8 cellular contexts compared by ENCODE assay signal in the genomic region with DNA sequence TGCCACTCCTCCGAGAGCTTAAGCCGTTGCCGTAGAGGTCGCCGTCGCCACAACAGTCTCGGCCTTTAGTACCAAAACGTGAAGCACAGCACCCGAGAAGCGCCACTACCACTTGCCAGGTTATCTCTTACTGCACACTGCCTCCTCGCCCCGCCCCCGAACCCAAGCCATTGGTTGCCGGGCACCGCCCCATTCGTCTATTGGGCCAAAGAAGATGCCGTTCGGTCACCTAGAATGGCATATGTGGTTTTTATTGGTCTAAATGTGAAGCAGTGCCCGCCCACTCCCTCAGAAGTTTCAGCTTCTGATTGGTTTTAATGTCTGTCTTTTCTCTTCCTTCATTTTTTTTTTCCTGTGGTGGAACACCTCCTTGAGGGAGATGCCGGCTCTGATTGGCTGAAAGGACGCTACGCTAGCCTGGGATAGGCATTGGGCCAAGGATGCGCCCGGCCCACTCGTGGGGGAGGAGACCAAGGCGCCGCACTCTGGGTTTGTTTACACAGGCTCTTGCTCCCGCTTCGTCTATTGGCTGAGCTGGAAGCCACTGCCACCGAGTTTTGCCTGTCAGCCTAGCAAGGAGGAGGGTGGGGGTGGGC. TPM values are rescaled to one million over a fixed set of nuclear protein-coding genes. Genes with fewer than 3 reads are reported as not detected.
DNase-seq lines count a peak whose midpoint lies in the region; ATAC-seq and TF ChIP-seq lines count a peak whose summit lies in the region.

A gene with protein sequence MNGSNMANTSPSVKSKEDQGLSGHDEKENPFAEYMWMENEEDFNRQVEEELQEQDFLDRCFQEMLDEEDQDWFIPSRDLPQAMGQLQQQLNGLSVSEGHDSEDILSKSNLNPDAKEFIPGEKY (minus strand): TSS at position 139 of the 596 bp plus-strand sequence. CDS start 24,514 bp downstream, outside the sequence.

- WGBS in GM23248 (ENCODE audit: low coverage in 1 of 2, low lambda C conversion rate in 2 of 2, missing lambda C conversion rate in 2 of 2), 2 experiments: 1% methylated on average over 28 to 30 of the region's 30 CpGs

- H3K4me2 ChIP-seq in DND-41 (ENCODE audit: insufficient read depth, low read length) (no peak within 1 kb of the TSS), GM23248 (ENCODE audit: unreplicated experiment) (peak within 1 kb of the TSS; percentile 86)

- intact Hi-C loops in natural killer cell (cut with micrococcal nuclease): loop anchor here (1.0 to 5.0 kb wide), 3 partner anchors 49 to 105 kb away; a partner anchor contains a TSS

- H3K27me3 Mint-ChIP-seq in natural killer cell (ENCODE audit: low read depth in 2 of 2): peaks cover 4 to 16% of the 10 kb centered on the region in 2 donors

- H3K27me3 ChIP-seq in DND-41 (ENCODE audit: insufficient read depth, low read length, poor library complexity): peaks cover 17% of the 10 kb centered on the region
- H3K27me3 ChIP-seq in GM23248 (replicated peaks; ENCODE audit: insufficient read depth): peaks cover 13% of the 10 kb centered on the region; the same call in 1 of the 2 replicates
- no peaks in the 10 kb centered on the region for H3K27me3 ChIP-seq in RWPE2 (ENCODE audit: insufficient read depth, poor library complexity, severe bottlenecking)

- H3K79me2 ChIP-seq in DND-41 (ENCODE audit: insufficient read depth, low read length) (no peaks in the 10 kb centered on the region), GM23248 (ENCODE audit: insufficient read depth) (no peaks in the 10 kb centered on the region)

- in situ Hi-C loops in GM23248 (cut with MboI): no loop called here

- H3K27ac ChIP-seq in DND-41 (ENCODE audit: low read length) (no peak within 1 kb of the TSS), GM23248 (no peak within 1 kb of the TSS), RWPE2 (ENCODE audit: poor library complexity, severe bottlenecking) (no peak within 1 kb of the TSS)

- H3K9me3 Mint-ChIP-seq in natural killer cell: no peaks in the 10 kb centered on the region

- no peak within 1 kb of the TSS for H3K4me3 ChIP-seq in DND-41 (ENCODE audit: low read depth in 1 of 2, low read length in 2 of 2)
- peak within 1 kb of the TSS; percentile 71 for H3K4me3 ChIP-seq in GM23248
- H3K4me3 ChIP-seq in RWPE2 (ENCODE audit: severe bottlenecking): peak within 1 kb of the TSS; percentile 61
- H3K4me3 ChIP-seq in fibroblast of pulmonary artery (replicated peaks; ENCODE audit: low read depth, low read length): peak within 1 kb of the TSS; percentile 75

- H3F3A ChIP-seq in GM23248 (ENCODE audit: insufficient read depth): no peaks in the 10 kb centered on the region

- H4K20me1 ChIP-seq in DND-41 (ENCODE audit: insufficient read depth, low read length) (no peaks in the 10 kb centered on the region), GM23248 (ENCODE audit: insufficient read depth) (no peaks in the 10 kb centered on the region)

- no peaks in the 10 kb centered on the region for H3K36me3 Mint-ChIP-seq in natural killer cell

- H2AFZ ChIP-seq in DND-41 (ENCODE audit: low read depth, low read length) (no peak within 1 kb of the TSS), GM23248 (peak within 1 kb of the TSS; percentile 88)

- DNase-seq in DND-41: peak; percentile 72
- DNase-seq in GM23248: peak; percentile 99
- peak; percentile 99 for DNase-seq in LHCN-M2 (ENCODE audit: low read depth)
- DNase-seq in RWPE2 (ENCODE audit: low spot score): peak; percentile 97
- DNase-seq in activated effector memory CD4-positive, alpha-beta T cell treated with Interleukin-2 at 50 U/mL for 16 hours: peak; percentile 98
- DNase-seq in fibroblast of pulmonary artery (ENCODE audit: low read depth): peak; percentile 99
- DNase-seq in natural killer cell: peak; percentile 94
- DNase-seq in stimulated activated naive CD4-positive, alpha-beta T cell (lab: John Stamatoyannopoulos, UW): peak; percentile 98 to 100 (median 99)

- TF ChIP-seq CTCF in DND-41 (IDR thresholded peaks at IDR 0.05; ENCODE audit: borderline replicate concordance, extremely low read depth, low read length, poor library complexity, severe bottlenecking): no peak
- TF ChIP-seq CTCF in RWPE2 (IDR thresholded peaks at IDR 0.05; ENCODE audit: poor library complexity, severe bottlenecking): no peak
- TF ChIP-seq CTCF in fibroblast of pulmonary artery (IDR thresholded peaks at IDR 0.05; ENCODE audit: low read length, missing control alignments): no peak
- no peak for TF ChIP-seq CTCF in natural killer cell (IDR thresholded peaks at IDR 0.05)

- H3K9me2 ChIP-seq in GM23248 (ENCODE audit: insufficient read depth): no peaks in the 10 kb centered on the region

- peak within 1 kb of the TSS; percentile 96 for H3K4me3 Mint-ChIP-seq in natural killer cell

- no peaks in the 10 kb centered on the region for H3K9me3 ChIP-seq in DND-41 (ENCODE audit: insufficient read depth, low read length, severe bottlenecking)
- H3K9me3 ChIP-seq in GM23248 (ENCODE audit: low read depth): no peaks in the 10 kb centered on the region
- no peaks in the 10 kb centered on the region for H3K9me3 ChIP-seq in RWPE2 (ENCODE audit: severe bottlenecking)

- peak within 1 kb of the TSS; percentile 87 for H3K27ac Mint-ChIP-seq in natural killer cell

- no peaks in the 10 kb centered on the region for H3K4me1 ChIP-seq in DND-41 (ENCODE audit: insufficient read depth, low read length)
- no peaks in the 10 kb centered on the region for H3K4me1 ChIP-seq in GM23248 (ENCODE audit: insufficient read depth)
- H3K4me1 ChIP-seq in RWPE2 (ENCODE audit: insufficient read depth, poor library complexity, severe bottlenecking): peaks cover 4% of the 10 kb centered on the region

- ATAC-seq in DND-41 (ENCODE audit: insufficient read depth, low read depth) (peak; percentile 91), RWPE2 (ENCODE audit: low read depth) (peak; percentile 92), natural killer cell (peak; percentile 89 to 95 (median 91))

- H3K36me3 ChIP-seq in DND-41 (ENCODE audit: insufficient read depth, low read length) (no peaks in the 10 kb centered on the region), GM23248 (ENCODE audit: low read depth) (no peaks in the 10 kb centered on the region), RWPE2 (ENCODE audit: low read depth) (no peaks in the 10 kb centered on the region)

- H3K4me1 Mint-ChIP-seq in natural killer cell: peaks cover 14 to 15% of the 10 kb centered on the region in 2 donors

- no peak within 1 kb of the TSS for H3K9ac ChIP-seq in DND-41 (ENCODE audit: low read depth, low read length)
- peak within 1 kb of the TSS; percentile 20; the same call in 1 of the 2 replicates for H3K9ac ChIP-seq in GM23248

RNA-seq across cellular contexts. Expression of the gene that starts here (rescaled TPM):
- total RNA-seq in GM23248 (2014; rRNA removed; shearing (Covaris generic)): under 0.01 TPM in 2 replicates
- 0.10 and 0.11 TPM in 2 replicates for polyA plus RNA-seq in GM23248 (2016; fragmentation: Nextera tagmentation; extraction: Ambion mirVana)
- total RNA-seq in LHCN-M2 (2014; rRNA removed): 0.06 and 0.17 TPM in 2 replicates
- polyA plus RNA-seq in LHCN-M2 (2012): 0.15 TPM
- total RNA-seq in natural killer cell: 1 to 10 TPM; 1.9 to 3.4 (median 3.2) TPM

Comparison
In these comparisons a context has a peak if more than half of its experiments do, and no peak if none do; other contexts are left out.
1. Peak in DNase-seq, H3K4me3 ChIP-seq, H3K9ac ChIP-seq and H3K4me2 ChIP-seq in GM23248; RNA of the gene not detected or under 1 TPM.
2. Peak in DNase-seq in LHCN-M2; RNA of the gene not detected or under 1 TPM.
3. H3K4me3 ChIP-seq: peak in RWPE2 (single experiment) and fibroblast of pulmonary artery (single experiment); none in DND-41 (0 of 2).
4. Peak in every context shown above with its lines, with median percentiles within 50 percentile points of each other: ATAC-seq and DNase-seq.